Comparison of ENCODE assay signal across 1 cellular context in genomic region chr1:200619894-200620272, GRCh38.
TF ChIP-seq lines count a peak whose summit lies in the region.

No MANE protein-coding gene starts in this region.

TF ChIP-seq in H1, 55 proteins besides CTCF, POLR2A, EP300 and RAD21:
- TF ChIP-seq YY1 (IDR thresholded peaks at IDR 0.05; ENCODE audit: low read depth, low read length) (no peak), SP1 (IDR thresholded peaks at IDR 0.05; ENCODE audit: low read depth, low read length) (no peak)
